In genomic region chr2:49837894-49838293, GRCh38 we compare ENCODE assay signal across 18 cellular contexts.
"Had no signal": no experiment of that assay in that cellular context is flagged by ENCODE, and none has a peak within 500 bp of the region (broad histone marks: within the 10 kb centered on the region; RNA-seq: fewer than 3 reads in every experiment).

No MANE protein-coding gene starts in this region.

- H2AFZ ChIP-seq: hepatocyte had no signal

- H3K27ac Mint-ChIP-seq: nephron; stimulated activated memory B cell treated with anti-CD40 and anti-IgM and Interleukin-4, amounts not matched to agents 10 μg/mL and 1 μg/mL and 100 μg/mL, for 72 hours; stimulated activated naive CD8-positive, alpha-beta T cell treated with anti-CD3 and anti-CD28 coated beads, Interleukin-15, Interleukin-2, amounts not matched to agents 100 ng/mL and 50 ng/mL, for 24 hours had no signal

- DNase-seq: cortex of kidney; dorsolateral prefrontal cortex; effector CD8-positive, alpha-beta T cell; foreskin melanocyte; head of caudate nucleus; left colon; mammary epithelial cell; midbrain; small intestine; stimulated activated CD4-positive, alpha-beta T cell treated with anti-CD3 and anti-CD28 coated beads, Interleukin-2, amount 100 ng/mL, for 48 hours; transverse colon had no signal

- H3K4me2 ChIP-seq: hepatocyte had no signal

- H3K79me2 ChIP-seq: hepatocyte had no signal

- H3K4me1 ChIP-seq: transverse colon had no signal

- H3K4me1 Mint-ChIP-seq: central memory CD8-positive, alpha-beta T cell; stimulated activated memory B cell treated with anti-CD40 and anti-IgM and Interleukin-4, amounts not matched to agents 10 μg/mL and 1 μg/mL and 100 μg/mL, for 72 hours had no signal

- H3K27ac ChIP-seq: dorsolateral prefrontal cortex, hepatocyte, thoracic aorta, transverse colon had no signal

- H3K9me3 ChIP-seq: right atrium auricular region, transverse colon had no signal

- H3K4me3 ChIP-seq: dorsolateral prefrontal cortex, hepatocyte, right atrium auricular region, thoracic aorta, transverse colon had no signal

- H3K36me3 Mint-ChIP-seq: stimulated activated memory B cell treated with anti-CD40 and anti-IgM and Interleukin-4, amounts not matched to agents 10 μg/mL and 1 μg/mL and 100 μg/mL, for 72 hours had no signal

- H3K27me3 ChIP-seq: dorsolateral prefrontal cortex, hepatocyte, right atrium auricular region, transverse colon had no signal

- ATAC-seq: left colon; stimulated activated memory B cell treated with anti-CD40 and anti-IgM and Interleukin-4, amounts not matched to agents 10 μg/mL and 1 μg/mL and 100 μg/mL, for 72 hours had no signal

- H3K36me3 ChIP-seq: right atrium auricular region, thoracic aorta, transverse colon had no signal

- H3K9me3 Mint-ChIP-seq: nephron had no signal

- H3K27me3 Mint-ChIP-seq: central memory CD8-positive, alpha-beta T cell; stimulated activated memory B cell treated with anti-CD40 and anti-IgM and Interleukin-4, amounts not matched to agents 10 μg/mL and 1 μg/mL and 100 μg/mL, for 72 hours; stimulated activated naive CD8-positive, alpha-beta T cell treated with anti-CD3 and anti-CD28 coated beads, Interleukin-15, Interleukin-2, amounts not matched to agents 100 ng/mL and 50 ng/mL, for 24 hours had no signal

- H3K4me3 Mint-ChIP-seq: central memory CD8-positive, alpha-beta T cell; nephron; stimulated activated memory B cell treated with anti-CD40 and anti-IgM and Interleukin-4, amounts not matched to agents 10 μg/mL and 1 μg/mL and 100 μg/mL, for 72 hours; stimulated activated naive CD8-positive, alpha-beta T cell treated with anti-CD3 and anti-CD28 coated beads, Interleukin-15, Interleukin-2, amounts not matched to agents 100 ng/mL and 50 ng/mL, for 24 hours had no signal
